18 cellular contexts compared by ENCODE assay signal in the genomic region with DNA sequence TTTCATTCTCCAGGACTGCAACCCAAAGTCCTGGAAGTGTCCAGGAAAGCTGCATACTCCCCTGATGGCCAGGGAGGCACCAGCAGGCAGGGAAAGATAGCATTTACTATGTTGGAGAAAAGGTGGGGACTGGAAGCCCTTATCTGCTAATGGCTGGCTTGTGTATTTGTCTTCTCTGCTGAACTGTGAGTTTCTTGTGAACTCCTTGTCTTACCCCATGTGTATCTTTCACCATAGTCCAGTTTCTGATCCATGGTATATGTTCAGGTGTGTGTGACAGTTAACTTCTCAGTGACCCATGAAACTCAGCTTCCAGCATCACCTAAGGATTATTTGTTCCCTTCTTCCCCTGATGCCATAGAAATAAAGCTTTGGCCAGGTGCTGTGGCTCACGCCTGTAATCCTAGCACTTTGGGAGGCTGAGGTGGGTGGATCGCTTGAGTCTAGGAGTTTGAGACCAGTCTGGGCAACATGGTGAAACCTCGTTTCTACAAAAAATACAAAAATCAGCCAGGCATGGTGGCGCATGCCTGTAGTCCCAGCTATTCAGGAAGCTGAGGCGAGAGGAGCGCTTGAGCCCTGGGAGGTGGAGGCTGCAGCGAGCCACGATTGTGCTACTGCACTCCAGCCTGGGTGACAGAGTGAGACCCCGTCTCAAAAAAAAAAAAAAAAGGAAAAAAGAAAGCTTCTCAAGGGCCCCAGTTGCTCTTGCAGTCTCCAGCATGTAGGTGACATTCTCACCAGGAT.
A peak's percentile ranks its signal among the peaks of the same experiment; 100 is the strongest.
DNase-seq lines count a peak whose midpoint lies in the region; ATAC-seq, FAIRE-seq and TF ChIP-seq lines count a peak whose summit lies in the region.
"Had no signal": no experiment of that assay in that cellular context is flagged by ENCODE, and none has a peak within 500 bp of the region (broad histone marks: within the 10 kb centered on the region; RNA-seq: fewer than 3 reads in every experiment).

No MANE protein-coding gene starts in this region.

- H3K36me3 ChIP-seq in PC-3 (ENCODE audit: low read depth, low read length) (no peaks in the 10 kb centered on the region), endothelial cell of umbilical vein (ENCODE audit: control insufficient read depth in 2 of 2, extremely low read depth in 1 of 2, insufficient read depth in 2 of 2, low read length in 2 of 2) (no peaks in the 10 kb centered on the region), pancreas (no peaks in the 10 kb centered on the region)
- H3K36me3 ChIP-seq: HAP-1 had no signal

- POLR2A ChIA-PET in PC-3 (lab: Charles Lee; ENCODE audit: unreplicated experiment) (no interaction called here), endothelial cell of umbilical vein (lab: Charles Lee) (no interaction called here)

- peaks cover 0 to 3% of the 10 kb centered on the region in 2 experiments; a peak in 1 of 5 replicates for H3K9me3 Mint-ChIP-seq in H9

- H3K27me3 ChIP-seq in PC-3 (ENCODE audit: low read length) (no peaks in the 10 kb centered on the region), endothelial cell of umbilical vein (ENCODE audit: control insufficient read depth in 2 of 2, insufficient read depth in 2 of 2, low read length in 2 of 2) (no peaks in the 10 kb centered on the region), pancreas (no peaks in the 10 kb centered on the region), H9 (ENCODE audit: insufficient read depth, low read length) (no peaks in the 10 kb centered on the region)

- intact Hi-C loops in PC-3 (cut with micrococcal nuclease) (no loop called here), endothelial cell of umbilical vein (cut with micrococcal nuclease) (loop anchor here (1.0 kb wide), 1 partner anchor 37 kb away; no protein-coding TSS in a partner anchor), pancreas (cut with DNase I) (no loop called here), left ventricle myocardium superior (cut with micrococcal nuclease) (no loop called here)

- H3K9me3 ChIP-seq in PC-3 (ENCODE audit: low read length) (peaks cover 12% of the 10 kb centered on the region), endothelial cell of umbilical vein (replicated peaks; ENCODE audit: control insufficient read depth, insufficient read depth, low read length) (no peaks in the 10 kb centered on the region), pancreas (no peaks in the 10 kb centered on the region), H9 (ENCODE audit: control insufficient read depth, low read depth, low read length) (no peaks in the 10 kb centered on the region)
- H3K9me3 ChIP-seq: HAP-1 had no signal

- H2AK5ac ChIP-seq in H9 (ENCODE audit: insufficient read length, low read length): no peak overlapping the region

- TF ChIP-seq CTCF in PC-3 (conservative IDR thresholded peaks at IDR 0.05; ENCODE audit: low read depth, low read length): no peak
- no peak for TF ChIP-seq CTCF in endothelial cell of umbilical vein (IDR thresholded peaks at IDR 0.05; ENCODE audit: extremely low read depth in 1 of 2, insufficient read depth in 1 of 2, low read depth in 1 of 2, low read length in 2 of 2)
- no peak for TF ChIP-seq CTCF in pancreas (IDR thresholded peaks at IDR 0.05)
- TF ChIP-seq CTCF in H9 (conservative IDR thresholded peaks at IDR 0.05): no peak; the same call in 2 of the 3 replicates

- H3K23me2 ChIP-seq in H9 (ENCODE audit: insufficient read length, low read depth, low read length, poor library complexity, severe bottlenecking): no peaks in the 10 kb centered on the region

- no peak overlapping the region for H4K8ac ChIP-seq in H9 (replicated peaks; ENCODE audit: insufficient read length, low read depth, low read length)

- H2AFZ ChIP-seq in PC-3 (ENCODE audit: low read length) (no peak overlapping the region), endothelial cell of umbilical vein (ENCODE audit: low read depth, low read length) (no peak overlapping the region), H9 (ENCODE audit: low read length) (no peak overlapping the region)

- no peaks in the 10 kb centered on the region for H3K27me3 Mint-ChIP-seq in H9 (ENCODE audit: low read depth)

- no TSS peak for BruUV-seq in PC-3 (replicated peaks; lab: Mats Ljungman, UMichigan)
- no TSS peak for BruUV-seq in endothelial cell of umbilical vein (replicated peaks; lab: Mats Ljungman, UMichigan)

- H3K4me2 ChIP-seq in PC-3 (ENCODE audit: low read length) (no peak overlapping the region), endothelial cell of umbilical vein (ENCODE audit: insufficient read depth, low read length) (no peak overlapping the region), H9 (ENCODE audit: insufficient read depth, insufficient read length, low read length) (no peak overlapping the region)

- H3K56ac ChIP-seq in H9 (ENCODE audit: insufficient read length, low read depth, low read length): no peak overlapping the region

- H3K79me2 ChIP-seq in PC-3 (ENCODE audit: low read length) (no peaks in the 10 kb centered on the region), endothelial cell of umbilical vein (ENCODE audit: control insufficient read depth, insufficient read depth, low read length) (no peaks in the 10 kb centered on the region), H9 (ENCODE audit: insufficient read depth, low read length) (no peaks in the 10 kb centered on the region)

- no peak overlapping the region for H3K4ac ChIP-seq in H9 (ENCODE audit: low read depth, low read length)

- no peak overlapping the region for H4K5ac ChIP-seq in H9 (ENCODE audit: insufficient read length, low read depth, low read length)

- FAIRE-seq in endothelial cell of umbilical vein (lab: Jason Lieb, UNC): no peak
- FAIRE-seq in pancreas (lab: Jason Lieb, UNC): no peak
- FAIRE-seq in H54 (lab: Jason Lieb, UNC): no peak

- no peaks in the 10 kb centered on the region for H3K9me1 ChIP-seq in endothelial cell of umbilical vein (replicated peaks; ENCODE audit: control insufficient read depth, extremely low read depth, insufficient read depth, low read length)

- H4K20me1 ChIP-seq in PC-3 (ENCODE audit: low read length) (no peaks in the 10 kb centered on the region), endothelial cell of umbilical vein (replicated peaks; ENCODE audit: control insufficient read depth, extremely low read depth, insufficient read depth, low read length) (no peaks in the 10 kb centered on the region), H9 (ENCODE audit: control insufficient read depth, insufficient read depth, insufficient read length) (no peaks in the 10 kb centered on the region)

- TF ChIP-seq POLR2A in endothelial cell of umbilical vein (IDR thresholded peaks at IDR 0.05; ENCODE audit: low read depth, low read length) (no peak), H54 (IDR thresholded peaks at IDR 0.05; ENCODE audit: low read depth, low read length) (no peak)

- no peak overlapping the region for H2BK15ac ChIP-seq in H9 (ENCODE audit: low read depth, low read length)

- H3K9ac ChIP-seq in PC-3 (ENCODE audit: low read length) (no peak overlapping the region), endothelial cell of umbilical vein (replicated peaks; ENCODE audit: extremely low read depth, insufficient read depth, low read length) (no peak overlapping the region), H9 (ENCODE audit: extremely low read depth, insufficient read length, low read length) (no peak overlapping the region)

- H2BK5ac ChIP-seq in H9 (ENCODE audit: insufficient read length, low read length): no peak overlapping the region

- H3T11ph ChIP-seq in H9 (ENCODE audit: low read length): no peak overlapping the region

- no peaks in the 10 kb centered on the region for H3K79me1 ChIP-seq in H9 (ENCODE audit: insufficient read depth, low read depth, low read length, poor library complexity, severe bottlenecking)

- peaks cover 4% of the 10 kb centered on the region for H3F3A ChIP-seq in PC-3 (ENCODE audit: low read length, unreplicated experiment)

- H3K4me3 ChIP-seq in PC-3 (ENCODE audit: low read length) (no peak overlapping the region), endothelial cell of umbilical vein (replicated peaks in 1 of 3; ENCODE audit: insufficient read depth in 1 of 3, low read depth in 1 of 3, low read length in 3 of 3) (no peak overlapping the region), pancreas (no peak overlapping the region)
- H3K4me3 ChIP-seq: HAP-1 had no signal

- peak overlapping the region in 1 of 3 experiments; percentile 37; a peak in 2 of 7 replicates for H3K27ac Mint-ChIP-seq in H9

- in situ Hi-C loops in G401 (cut with HindIII; ENCODE audit: low sequenced_read_pairs): no loop called here

- peak; percentile 20 for DNase-seq in G401 (ENCODE audit: low spot score)
- no peak for DNase-seq in PC-3
- DNase-seq in endothelial cell of umbilical vein (ENCODE audit: low read depth, low spot score): no peak
- peak in 3 of 6 donors; percentile 25 to 53 (median 31) for DNase-seq in pancreas
- no peak for DNase-seq in H9
- DNase-seq in left ventricle myocardium superior: no peak
- no peak for DNase-seq in H54 (ENCODE audit: insufficient read length, low spot score)
- DNase-seq: ACHN, C1 segment of cervical spinal cord, DMS79 treated with DMSO at 0.1 percent for 48 hours, NCI-H1105, NCI-H1694, NCI-H2081 treated with DMSO at 0.1 percent for 48 hours, NCI-H510A had no signal

- no peak overlapping the region for H3K4me3 Mint-ChIP-seq in H9

- no peak overlapping the region for H3K14ac ChIP-seq in H9 (ENCODE audit: insufficient read depth, low read length)

- no peak overlapping the region for H3K23ac ChIP-seq in H9 (ENCODE audit: insufficient read length, low read depth, low read length)

- no peak overlapping the region for H2BK120ac ChIP-seq in H9 (ENCODE audit: low read depth, low read length, poor library complexity, severe bottlenecking)

- CTCF ChIA-PET in PC-3 (lab: Charles Lee) (interaction anchor here (0.5 to 0.6 kb wide), 2 partner anchors 37 to 112 kb away, joined by 3 to 6 read pairs; no protein-coding TSS in a partner anchor), endothelial cell of umbilical vein (lab: Charles Lee) (interaction anchor here (0.8 to 2.1 kb wide), 10 partner anchors 14 to 170 kb away, joined by 3 to 7 read pairs (median 4); no protein-coding TSS in a partner anchor)

- dilution Hi-C loops in endothelial cell of umbilical vein (cut with MboI; ENCODE audit: extremely low pct_ligation_motif_present, low sequenced_read_pairs): no loop called here

- peaks cover 3 to 5% of the 10 kb centered on the region in 2 experiments; a peak in 3 of 4 replicates for H3K4me1 Mint-ChIP-seq in H9

- WGBS in pancreas, 2 donors: 50 to 51% methylated on average over 9 of the region's 9 CpGs
- WGBS in H9 (ENCODE audit: extremely low coverage, insufficient read length, low lambda C conversion rate): no CpG with 5 or more reads among the region's 9 CpGs

- H3K9me2 ChIP-seq in PC-3 (replicated peaks; ENCODE audit: low read length): no peaks in the 10 kb centered on the region

- H4K91ac ChIP-seq in H9 (ENCODE audit: insufficient read length, low read depth, low read length): no peak overlapping the region

- H2BK20ac ChIP-seq in H9 (ENCODE audit: low read depth, low read length, poor library complexity, severe bottlenecking): no peak overlapping the region

- H3K27ac ChIP-seq in PC-3 (ENCODE audit: low read length) (peak overlapping the region; percentile 57), endothelial cell of umbilical vein (ENCODE audit: insufficient read depth, low read depth, low read length) (peak overlapping the region; percentile 57), pancreas (peak overlapping the region in 3 of 4 donors; percentile 16 to 64 (median 46)), H9 (ENCODE audit: insufficient read length, low read depth, low read length) (no peak overlapping the region)
- H3K27ac ChIP-seq: HL-60, RWPE1 had no signal

- H3K4me1 ChIP-seq in PC-3 (ENCODE audit: insufficient read depth, low read length) (peaks cover 30% of the 10 kb centered on the region), endothelial cell of umbilical vein (ENCODE audit: control insufficient read depth, extremely low read depth, insufficient read depth, low read length) (peaks cover 20% of the 10 kb centered on the region), pancreas (peaks cover 8 to 30% (median 28%) of the 10 kb centered on the region in 3 donors), H9 (ENCODE audit: insufficient read depth, low read length) (no peaks in the 10 kb centered on the region; the same call in 1 of the 2 replicates)

- no peak overlapping the region for H3K18ac ChIP-seq in H9 (ENCODE audit: insufficient read length, low read depth, low read length)

- ATAC-seq in PC-3: no peak
- ATAC-seq in pancreas: peak; percentile 71 to 75 (median 72)
- ATAC-seq in GM18511 (IDR thresholded peaks at IDR 0.05; ENCODE audit: unreplicated experiment): no peak
- no peak for ATAC-seq in left ventricle myocardium superior

- H2BK12ac ChIP-seq in H9 (ENCODE audit: insufficient read length, low read depth, low read length): no peak overlapping the region

- no peaks in the 10 kb centered on the region; a peak in 1 of 7 replicates for H3K36me3 Mint-ChIP-seq in H9 (ENCODE audit: insufficient read depth in 1 of 3, low read depth in 3 of 3)

Comparison
In these comparisons a context has a peak if more than half of its experiments do, and no peak if none do; other contexts are left out.
1. ATAC-seq: peak in pancreas (4 of 4); none in PC-3 (single experiment), GM18511 (single experiment) and left ventricle myocardium superior (single experiment).